1 cellular context compared by ENCODE assay signal in genomic region chr6:129691709-129692108, GRCh38.
TF ChIP-seq lines count a peak whose summit lies in the region.

No MANE protein-coding gene starts in this region.

TF ChIP-seq in HCT116, 20 proteins besides CTCF, POLR2A, EP300 and RAD21 (continued from another document):
- TF ChIP-seq MAX (IDR thresholded peaks at IDR 0.05) = no peak; the same call in 1 of the 2 replicates
- no peak for TF ChIP-seq SP1 (IDR thresholded peaks at IDR 0.05; ENCODE audit: low read depth)
- no peak for TF ChIP-seq EGR1 (IDR thresholded peaks at IDR 0.05; ENCODE audit: low read depth)
TF ChIP-seq in HCT116: peak in this region for 0.
